ENCODE assay signal across 14 cellular contexts in the genomic region with DNA sequence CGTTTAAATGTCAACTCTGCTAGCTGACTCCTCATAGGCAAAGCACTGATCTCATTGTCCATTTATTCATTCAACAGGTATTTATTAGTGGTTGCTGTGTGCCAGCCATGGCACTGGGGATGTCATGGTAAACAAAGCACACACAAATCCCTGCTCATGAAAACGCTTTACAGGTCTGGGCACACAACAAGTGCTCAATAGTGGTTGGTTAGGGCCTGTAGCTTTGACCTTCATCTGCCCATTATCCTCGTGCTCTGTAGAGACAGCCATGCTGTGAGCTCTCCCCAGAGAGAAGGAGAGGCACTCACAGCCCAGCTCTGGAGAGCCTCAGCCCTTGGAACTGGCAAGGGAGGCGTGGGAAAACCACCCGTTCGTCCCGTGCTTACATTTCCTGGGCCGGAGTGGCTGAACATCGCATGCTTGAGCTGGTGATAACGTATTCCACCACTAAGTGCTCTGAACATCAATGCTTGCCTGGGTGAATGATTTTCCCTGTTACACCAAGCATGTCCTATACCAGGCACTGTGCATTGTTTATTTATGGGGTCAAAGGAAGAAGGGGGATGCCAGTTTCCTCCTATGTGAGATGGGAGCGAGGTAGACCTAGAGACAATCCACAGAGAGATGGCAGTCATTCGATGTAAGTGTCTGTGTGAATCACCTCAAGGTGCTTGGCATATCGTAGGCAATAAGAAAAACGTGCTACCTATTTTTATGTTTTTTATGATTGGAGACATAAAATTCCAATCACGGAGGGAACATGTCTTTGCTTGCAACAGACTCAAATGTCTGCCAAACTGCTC.
A peak's percentile ranks its signal among the peaks of the same experiment; 100 is the strongest.
DNase-seq lines count a peak whose midpoint lies in the region; ATAC-seq, FAIRE-seq and TF ChIP-seq lines count a peak whose summit lies in the region.
"Had no signal": no experiment of that assay in that cellular context is flagged by ENCODE, and none has a peak within 500 bp of the region (broad histone marks: within the 10 kb centered on the region; RNA-seq: fewer than 3 reads in every experiment).

No MANE protein-coding gene starts in this region.

- H3K27me3 ChIP-seq in right cardiac atrium (ENCODE audit: control insufficient read depth, insufficient read depth) (no peaks in the 10 kb centered on the region), keratinocyte (ENCODE audit: control insufficient read depth, extremely low read depth, insufficient read depth, low read length) (no peaks in the 10 kb centered on the region), neural cell (ENCODE audit: insufficient read depth, low read depth, low read length) (no peaks in the 10 kb centered on the region)

- H3K36me3 ChIP-seq in keratinocyte (ENCODE audit: control insufficient read depth in 2 of 2, extremely low read depth in 1 of 2, insufficient read depth in 2 of 2, low read length in 2 of 2): no peaks in the 10 kb centered on the region
- H3K36me3 ChIP-seq in neural cell (ENCODE audit: insufficient read depth, low read length): no peaks in the 10 kb centered on the region

- H3K9ac ChIP-seq in keratinocyte (ENCODE audit: control insufficient read depth, extremely low read depth, insufficient read depth, low read length): no peak overlapping the region
- H3K9ac ChIP-seq in neural cell (ENCODE audit: low read length): no peak overlapping the region

- TF ChIP-seq CTCF in keratinocyte (optimal IDR thresholded peaks at IDR 0.05 in 1 of 3, IDR thresholded peaks at IDR 0.05 in 1 of 3, conservative IDR thresholded peaks at IDR 0.05 in 1 of 3; ENCODE audit: extremely low read depth in 1 of 3, insufficient read depth in 2 of 3, low read length in 3 of 3): peak in 1 of 3 experiments; percentile 23
- no peak for TF ChIP-seq CTCF in neural cell (IDR thresholded peaks at IDR 0.05; ENCODE audit: poor library complexity, severe bottlenecking)

- H4K20me1 ChIP-seq in keratinocyte (ENCODE audit: control insufficient read depth, extremely low read depth, insufficient read depth, low read length): no peaks in the 10 kb centered on the region
- no peaks in the 10 kb centered on the region for H4K20me1 ChIP-seq in neural cell (ENCODE audit: insufficient read depth)

- H3K79me2 ChIP-seq in keratinocyte (ENCODE audit: control insufficient read depth, insufficient read depth, low read length): no peaks in the 10 kb centered on the region
- no peaks in the 10 kb centered on the region for H3K79me2 ChIP-seq in neural cell (replicated peaks; ENCODE audit: insufficient read depth, low read length)

- ATAC-seq in right cardiac atrium: no peak
- no peak for ATAC-seq in HG03432 (IDR thresholded peaks at IDR 0.05; ENCODE audit: unreplicated experiment)

- no peak for TF ChIP-seq RAD21 in neural cell (conservative IDR thresholded peaks at IDR 0.05)

- intact Hi-C loops in cardiac septum (cut with DNase I) (no loop called here), right cardiac atrium (cut with DNase I) (no loop called here)

- H3K4me1 ChIP-seq in right cardiac atrium (ENCODE audit: control insufficient read depth, insufficient read depth, low read length): no peaks in the 10 kb centered on the region
- peaks cover 28% of the 10 kb centered on the region for H3K4me1 ChIP-seq in keratinocyte (ENCODE audit: control insufficient read depth, extremely low read depth, insufficient read depth, low read length)

- H3K4me2 ChIP-seq in keratinocyte (ENCODE audit: control insufficient read depth, extremely low read depth, insufficient read depth, low read depth, low read length): peak overlapping the region; percentile 79
- H3K4me2 ChIP-seq in neural cell (ENCODE audit: low read length): no peak overlapping the region

- H3F3A ChIP-seq in neural cell (ENCODE audit: insufficient read depth, low read length, poor library complexity, severe bottlenecking): no peaks in the 10 kb centered on the region

- WGBS in right cardiac atrium: 67% methylated on average over 15 of the region's 15 CpGs

- H3K9me3 ChIP-seq in right cardiac atrium (ENCODE audit: control insufficient read depth, low read length) (no peaks in the 10 kb centered on the region), keratinocyte (ENCODE audit: control insufficient read depth, low read depth, low read length) (no peaks in the 10 kb centered on the region), neural cell (ENCODE audit: low read length) (no peaks in the 10 kb centered on the region)

- H3K9me1 ChIP-seq in keratinocyte (ENCODE audit: control insufficient read depth, extremely low read depth, insufficient read depth, low read length): no peaks in the 10 kb centered on the region

- DNase-seq in cardiac septum (ENCODE audit: low spot score) (peak; percentile 60), right cardiac atrium (no peak), keratinocyte (ENCODE audit: low read depth, low spot score) (no peak), OCI-M1 (lab: John Stamatoyannopoulos, UW) (no peak), SHP77 (lab: John Stamatoyannopoulos, UW) (no peak), NCI-H146 treated with DMSO at 0.1 percent for 48 hours (lab: John Stamatoyannopoulos, UW; ENCODE audit: unreplicated experiment) (no peak)
- DNase-seq: NCI-H2081 treated with DMSO at 0.1 percent for 48 hours, NCI-H2227 treated with DMSO at 0.1 percent for 48 hours had no signal

- dilution Hi-C loops in keratinocyte (cut with MboI; ENCODE audit: extremely low pct_ligation_motif_present, low sequenced_read_pairs): no loop called here

- H2AFZ ChIP-seq in keratinocyte (ENCODE audit: control insufficient read depth, low read length) (peak overlapping the region; percentile 79), neural cell (ENCODE audit: low read depth, low read length) (no peak overlapping the region)

- no peak overlapping the region for H3K4me3 ChIP-seq in right cardiac atrium (ENCODE audit: low read length)
- H3K4me3 ChIP-seq in keratinocyte (ENCODE audit: control insufficient read depth in 2 of 3, extremely low read depth in 1 of 3, insufficient read depth in 2 of 3, low read depth in 1 of 3, low read length in 3 of 3): peak overlapping the region in 1 of 3 experiments; percentile 34
- H3K4me3 ChIP-seq in neural cell (ENCODE audit: low read length): no peak overlapping the region

- TF ChIP-seq EP300 in neural cell (conservative IDR thresholded peaks at IDR 0.05; ENCODE audit: poor library complexity, severe bottlenecking): no peak

- no peak overlapping the region for H3K27ac ChIP-seq in right cardiac atrium (ENCODE audit: low read length)
- H3K27ac ChIP-seq in keratinocyte (ENCODE audit: control insufficient read depth, insufficient read depth, low read length): peak overlapping the region; percentile 59
- H3K27ac ChIP-seq in neural cell (ENCODE audit: low read length): peak overlapping the region; percentile 26
- H3K27ac ChIP-seq: C4-2B had no signal

- H3K9me2 ChIP-seq in neural cell (ENCODE audit: insufficient read depth, low read length): no peaks in the 10 kb centered on the region

- FAIRE-seq in keratinocyte (lab: Jason Lieb, UNC): peak; percentile 85
- FAIRE-seq: A204.1, H54, HepG2 had no signal

TF ChIP-seq in neural cell, 6 proteins besides CTCF, POLR2A, EP300 and RAD21:
- TF ChIP-seq MXI1 (conservative IDR thresholded peaks at IDR 0.05; ENCODE audit: poor library complexity, severe bottlenecking) (no peak), POLR2AphosphoS5 (IDR thresholded peaks at IDR 0.05) (no peak), EZH2 (IDR thresholded peaks at IDR 0.05; ENCODE audit: borderline replicate concordance, insufficient read depth, low read length, poor library complexity, severe bottlenecking) (no peak), TAF1 (IDR thresholded peaks at IDR 0.05; ENCODE audit: low read depth) (no peak), SMC3 (conservative IDR thresholded peaks at IDR 0.05; ENCODE audit: poor library complexity) (no peak)
- TF ChIP-seq, protein P1, sequence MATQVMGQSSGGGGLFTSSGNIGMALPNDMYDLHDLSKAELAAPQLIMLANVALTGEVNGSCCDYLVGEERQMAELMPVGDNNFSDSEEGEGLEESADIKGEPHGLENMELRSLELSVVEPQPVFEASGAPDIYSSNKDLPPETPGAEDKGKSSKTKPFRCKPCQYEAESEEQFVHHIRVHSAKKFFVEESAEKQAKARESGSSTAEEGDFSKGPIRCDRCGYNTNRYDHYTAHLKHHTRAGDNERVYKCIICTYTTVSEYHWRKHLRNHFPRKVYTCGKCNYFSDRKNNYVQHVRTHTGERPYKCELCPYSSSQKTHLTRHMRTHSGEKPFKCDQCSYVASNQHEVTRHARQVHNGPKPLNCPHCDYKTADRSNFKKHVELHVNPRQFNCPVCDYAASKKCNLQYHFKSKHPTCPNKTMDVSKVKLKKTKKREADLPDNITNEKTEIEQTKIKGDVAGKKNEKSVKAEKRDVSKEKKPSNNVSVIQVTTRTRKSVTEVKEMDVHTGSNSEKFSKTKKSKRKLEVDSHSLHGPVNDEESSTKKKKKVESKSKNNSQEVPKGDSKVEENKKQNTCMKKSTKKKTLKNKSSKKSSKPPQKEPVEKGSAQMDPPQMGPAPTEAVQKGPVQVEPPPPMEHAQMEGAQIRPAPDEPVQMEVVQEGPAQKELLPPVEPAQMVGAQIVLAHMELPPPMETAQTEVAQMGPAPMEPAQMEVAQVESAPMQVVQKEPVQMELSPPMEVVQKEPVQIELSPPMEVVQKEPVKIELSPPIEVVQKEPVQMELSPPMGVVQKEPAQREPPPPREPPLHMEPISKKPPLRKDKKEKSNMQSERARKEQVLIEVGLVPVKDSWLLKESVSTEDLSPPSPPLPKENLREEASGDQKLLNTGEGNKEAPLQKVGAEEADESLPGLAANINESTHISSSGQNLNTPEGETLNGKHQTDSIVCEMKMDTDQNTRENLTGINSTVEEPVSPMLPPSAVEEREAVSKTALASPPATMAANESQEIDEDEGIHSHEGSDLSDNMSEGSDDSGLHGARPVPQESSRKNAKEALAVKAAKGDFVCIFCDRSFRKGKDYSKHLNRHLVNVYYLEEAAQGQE (IDR thresholded peaks at IDR 0.05; ENCODE audit: borderline replicate concordance): no peak
TF ChIP-seq in neural cell: peak in this region for 0.
